Comparison of ENCODE assay signal across 3 cellular contexts in the genomic region with DNA sequence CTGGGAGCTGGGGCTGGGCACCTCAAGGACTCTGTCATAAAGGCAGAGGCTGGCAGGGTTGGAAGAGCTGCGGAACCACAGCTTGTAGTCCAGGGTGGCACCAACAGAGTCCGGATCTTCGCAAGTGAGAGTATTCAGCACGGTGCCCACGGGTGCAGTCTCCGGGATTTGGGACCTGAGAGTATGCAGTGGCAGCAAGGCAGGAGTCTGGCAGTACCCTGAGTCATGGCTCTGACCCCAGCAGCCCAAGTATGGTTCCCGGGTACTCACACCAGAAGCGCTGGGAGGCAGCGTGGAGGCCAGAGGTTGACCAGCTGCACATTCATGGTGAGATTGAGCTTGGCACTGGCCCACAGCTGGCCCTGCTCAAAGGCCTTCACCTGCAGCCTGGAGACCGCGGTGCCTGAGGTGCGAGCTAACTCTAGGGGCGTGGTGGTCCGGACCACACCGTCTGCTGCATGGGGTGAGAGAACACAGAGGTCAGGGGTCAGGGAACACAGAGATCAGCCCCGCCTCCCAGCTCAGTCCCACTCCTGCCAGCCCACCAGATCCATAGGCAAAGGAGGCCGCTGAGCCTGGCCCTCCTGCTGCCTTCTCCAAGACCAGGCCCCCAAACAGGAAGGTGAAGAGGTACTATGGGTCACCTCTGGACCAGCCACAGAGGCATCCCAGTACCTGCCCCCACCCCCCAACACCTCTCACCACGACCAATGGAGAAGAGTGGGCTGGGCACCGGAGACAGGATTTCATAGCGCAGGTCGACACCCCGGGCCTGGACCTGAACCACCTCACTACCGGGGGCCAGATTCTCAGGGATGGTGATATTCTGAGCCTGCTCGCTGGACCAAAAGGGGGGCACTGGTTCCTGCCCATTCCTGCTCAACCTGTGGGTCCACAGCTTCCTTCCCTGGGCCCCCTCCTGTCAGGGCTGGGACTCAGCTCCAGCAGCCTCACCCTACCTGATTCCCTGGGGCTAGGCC.
TF ChIP-seq lines count a peak whose summit lies in the region.

No MANE protein-coding gene starts in this region.

TF ChIP-seq in SK-N-SH, 30 proteins besides CTCF, POLR2A, EP300 and RAD21:
- TF ChIP-seq ZBTB33 (IDR thresholded peaks at IDR 0.05; ENCODE audit: borderline replicate concordance, low read depth) (no peak), POLR2AphosphoS5 (IDR thresholded peaks at IDR 0.05; ENCODE audit: low read depth, low read length) (no peak), CHD2 (IDR thresholded peaks at IDR 0.05; ENCODE audit: low read length, partially characterized antibody) (no peak), RCOR1 (IDR thresholded peaks at IDR 0.05; ENCODE audit: low read length) (no peak), GABPA (IDR thresholded peaks at IDR 0.05; ENCODE audit: low read depth) (no peak), YY1 (IDR thresholded peaks at IDR 0.05; ENCODE audit: low read depth) (no peak), FOXJ3 (CRISPR knock-in tag; IDR thresholded peaks at IDR 0.05) (no peak), RXRA (IDR thresholded peaks at IDR 0.05; ENCODE audit: borderline replicate concordance, low read depth) (no peak), NRF1 (IDR thresholded peaks at IDR 0.05; ENCODE audit: low read depth, low read length) (no peak), SIN3A (IDR thresholded peaks at IDR 0.05; ENCODE audit: borderline replicate concordance, low read depth, low read length) (no peak), MAX (IDR thresholded peaks at IDR 0.05; ENCODE audit: low read depth) (no peak), JUND (IDR thresholded peaks at IDR 0.05) (no peak)
- TF ChIP-seq, protein P1, sequence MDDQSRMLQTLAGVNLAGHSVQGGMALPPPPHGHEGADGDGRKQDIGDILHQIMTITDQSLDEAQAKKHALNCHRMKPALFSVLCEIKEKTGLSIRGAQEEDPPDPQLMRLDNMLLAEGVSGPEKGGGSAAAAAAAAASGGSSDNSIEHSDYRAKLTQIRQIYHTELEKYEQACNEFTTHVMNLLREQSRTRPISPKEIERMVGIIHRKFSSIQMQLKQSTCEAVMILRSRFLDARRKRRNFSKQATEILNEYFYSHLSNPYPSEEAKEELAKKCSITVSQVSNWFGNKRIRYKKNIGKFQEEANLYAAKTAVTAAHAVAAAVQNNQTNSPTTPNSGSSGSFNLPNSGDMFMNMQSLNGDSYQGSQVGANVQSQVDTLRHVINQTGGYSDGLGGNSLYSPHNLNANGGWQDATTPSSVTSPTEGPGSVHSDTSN (IDR thresholded peaks at IDR 0.05): no peak
TF ChIP-seq in SK-N-SH: peak in this region for 0.

TF ChIP-seq in SK-N-SH treated with all-trans-retinoic acid at 6 μM for 48 hours, 23 proteins besides CTCF, POLR2A, EP300 and RAD21:
- no peak for TF ChIP-seq PATZ1 (CRISPR knock-in tag; IDR thresholded peaks at IDR 0.05; ENCODE audit: borderline replicate concordance)
- TF ChIP-seq ZFP3 (CRISPR knock-in tag; IDR thresholded peaks at IDR 0.05): no peak
- TF ChIP-seq GLIS3 (CRISPR knock-in tag; IDR thresholded peaks at IDR 0.05): no peak
- no peak for TF ChIP-seq TOX (CRISPR knock-in tag; IDR thresholded peaks at IDR 0.05; ENCODE audit: borderline replicate concordance)
- no peak for TF ChIP-seq RARB (CRISPR knock-in tag; IDR thresholded peaks at IDR 0.05)
- TF ChIP-seq PPARA (CRISPR knock-in tag; IDR thresholded peaks at IDR 0.05; ENCODE audit: borderline replicate concordance): no peak
- TF ChIP-seq ARNTL (CRISPR knock-in tag; IDR thresholded peaks at IDR 0.05; ENCODE audit: borderline replicate concordance, low read depth): no peak
- no peak for TF ChIP-seq ZFP30 (CRISPR knock-in tag; IDR thresholded peaks at IDR 0.05)
- no peak for TF ChIP-seq ZC3H10 (CRISPR knock-in tag; IDR thresholded peaks at IDR 0.05)
- TF ChIP-seq, protein P2, sequence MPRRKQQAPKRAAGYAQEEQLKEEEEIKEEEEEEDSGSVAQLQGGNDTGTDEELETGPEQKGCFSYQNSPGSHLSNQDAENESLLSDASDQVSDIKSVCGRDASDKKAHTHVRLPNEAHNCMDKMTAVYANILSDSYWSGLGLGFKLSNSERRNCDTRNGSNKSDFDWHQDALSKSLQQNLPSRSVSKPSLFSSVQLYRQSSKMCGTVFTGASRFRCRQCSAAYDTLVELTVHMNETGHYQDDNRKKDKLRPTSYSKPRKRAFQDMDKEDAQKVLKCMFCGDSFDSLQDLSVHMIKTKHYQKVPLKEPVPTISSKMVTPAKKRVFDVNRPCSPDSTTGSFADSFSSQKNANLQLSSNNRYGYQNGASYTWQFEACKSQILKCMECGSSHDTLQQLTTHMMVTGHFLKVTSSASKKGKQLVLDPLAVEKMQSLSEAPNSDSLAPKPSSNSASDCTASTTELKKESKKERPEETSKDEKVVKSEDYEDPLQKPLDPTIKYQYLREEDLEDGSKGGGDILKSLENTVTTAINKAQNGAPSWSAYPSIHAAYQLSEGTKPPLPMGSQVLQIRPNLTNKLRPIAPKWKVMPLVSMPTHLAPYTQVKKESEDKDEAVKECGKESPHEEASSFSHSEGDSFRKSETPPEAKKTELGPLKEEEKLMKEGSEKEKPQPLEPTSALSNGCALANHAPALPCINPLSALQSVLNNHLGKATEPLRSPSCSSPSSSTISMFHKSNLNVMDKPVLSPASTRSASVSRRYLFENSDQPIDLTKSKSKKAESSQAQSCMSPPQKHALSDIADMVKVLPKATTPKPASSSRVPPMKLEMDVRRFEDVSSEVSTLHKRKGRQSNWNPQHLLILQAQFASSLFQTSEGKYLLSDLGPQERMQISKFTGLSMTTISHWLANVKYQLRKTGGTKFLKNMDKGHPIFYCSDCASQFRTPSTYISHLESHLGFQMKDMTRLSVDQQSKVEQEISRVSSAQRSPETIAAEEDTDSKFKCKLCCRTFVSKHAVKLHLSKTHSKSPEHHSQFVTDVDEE (CRISPR knock-in tag; IDR thresholded peaks at IDR 0.05): no peak
- no peak for TF ChIP-seq ZNF70 (CRISPR knock-in tag; IDR thresholded peaks at IDR 0.05)
- no peak for TF ChIP-seq TCF4 (CRISPR knock-in tag; IDR thresholded peaks at IDR 0.05; ENCODE audit: borderline replicate concordance)
- no peak for TF ChIP-seq OSR1 (CRISPR knock-in tag; IDR thresholded peaks at IDR 0.05)

TF ChIP-seq in IMR-90, 13 proteins besides CTCF, POLR2A, EP300 and RAD21:
- no peak for TF ChIP-seq CEBPB (IDR thresholded peaks at IDR 0.05; ENCODE audit: low read depth, low read length)
- no peak for TF ChIP-seq MXI1 (IDR thresholded peaks at IDR 0.05; ENCODE audit: borderline replicate concordance, low read depth, low read length)
- TF ChIP-seq, protein P3, sequence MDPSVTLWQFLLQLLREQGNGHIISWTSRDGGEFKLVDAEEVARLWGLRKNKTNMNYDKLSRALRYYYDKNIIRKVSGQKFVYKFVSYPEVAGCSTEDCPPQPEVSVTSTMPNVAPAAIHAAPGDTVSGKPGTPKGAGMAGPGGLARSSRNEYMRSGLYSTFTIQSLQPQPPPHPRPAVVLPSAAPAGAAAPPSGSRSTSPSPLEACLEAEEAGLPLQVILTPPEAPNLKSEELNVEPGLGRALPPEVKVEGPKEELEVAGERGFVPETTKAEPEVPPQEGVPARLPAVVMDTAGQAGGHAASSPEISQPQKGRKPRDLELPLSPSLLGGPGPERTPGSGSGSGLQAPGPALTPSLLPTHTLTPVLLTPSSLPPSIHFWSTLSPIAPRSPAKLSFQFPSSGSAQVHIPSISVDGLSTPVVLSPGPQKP (IDR thresholded peaks at IDR 0.05; ENCODE audit: borderline replicate concordance, low read depth, low read length): no peak
- TF ChIP-seq MAFK (IDR thresholded peaks at IDR 0.05; ENCODE audit: low read depth, low read length): no peak
- no peak for TF ChIP-seq USF2 (IDR thresholded peaks at IDR 0.05; ENCODE audit: low read depth, low read length)
TF ChIP-seq in IMR-90: peak in this region for 0.
